Comparison of ENCODE assay signal across 9 cellular contexts in genomic region chr1:87061742-87062156, GRCh38.
A peak's percentile ranks its signal among the peaks of the same experiment; 100 is the strongest.
DNase-seq lines count a peak whose midpoint lies in the region; ATAC-seq and TF ChIP-seq lines count a peak whose summit lies in the region.
"Had no signal": no experiment of that assay in that cellular context is flagged by ENCODE, and none has a peak within 500 bp of the region (broad histone marks: within the 10 kb centered on the region; RNA-seq: fewer than 3 reads in every experiment).

No MANE protein-coding gene starts in this region.

- no peaks in the 10 kb centered on the region for H3K9me3 ChIP-seq in trophoblast cell (ENCODE audit: insufficient read depth, low read depth, low read length)

- no peak overlapping the region for H3K4me2 ChIP-seq in trophoblast cell (ENCODE audit: low read length)

- H3K14ac ChIP-seq in trophoblast cell (ENCODE audit: low read length): no peak overlapping the region

- H3K4me3 ChIP-seq in fibroblast of mammary gland (ENCODE audit: control insufficient read depth, low read depth, low read length): no peak overlapping the region
- H3K4me3 ChIP-seq in trophoblast cell (ENCODE audit: low read depth, low read length): no peak overlapping the region

- no peak overlapping the region for H3K23ac ChIP-seq in trophoblast cell (ENCODE audit: low read length)

- no peak overlapping the region for H4K8ac ChIP-seq in trophoblast cell (ENCODE audit: low read depth, low read length)

- no peak overlapping the region for H3K18ac ChIP-seq in trophoblast cell (ENCODE audit: low read length)

- no peak overlapping the region for H2BK12ac ChIP-seq in trophoblast cell (ENCODE audit: low read length)

- H3K9ac ChIP-seq in trophoblast cell (ENCODE audit: low read length): no peak overlapping the region

- DNase-seq in fibroblast of mammary gland (ENCODE audit: low read depth) (peak; percentile 94), trophoblast cell (no peak), NOMO-1 (lab: John Stamatoyannopoulos, UW; ENCODE audit: unreplicated experiment in 2 of 2) (no peak), NCI-H2081 (lab: John Stamatoyannopoulos, UW) (no peak)
- DNase-seq in stimulated activated CD4-positive, alpha-beta T cell treated with anti-CD3 and anti-CD28 coated beads, Interleukin-2, amount 100 ng/mL, for 24 hours: no peak
- DNase-seq: NCI-H2171 treated with DMSO at 0.1 percent for 48 hours had no signal

- no peaks in the 10 kb centered on the region for H3K4me1 ChIP-seq in trophoblast cell (ENCODE audit: control insufficient read depth in 1 of 2, insufficient read depth in 2 of 2, low read length in 2 of 2)

- H3K27ac ChIP-seq in trophoblast cell (ENCODE audit: low read depth, low read length): no peak overlapping the region

- no peak for TF ChIP-seq CTCF in fibroblast of mammary gland (conservative IDR thresholded peaks at IDR 0.05; ENCODE audit: control insufficient read depth, insufficient read depth, low read depth, low read length)

- H3K36me3 ChIP-seq in trophoblast cell (ENCODE audit: control insufficient read depth in 1 of 2, insufficient read depth in 2 of 2, low read length in 2 of 2): no peaks in the 10 kb centered on the region

- no peak overlapping the region for H3K4ac ChIP-seq in trophoblast cell (ENCODE audit: low read depth, low read length)

- no peak overlapping the region for H2BK5ac ChIP-seq in trophoblast cell (ENCODE audit: low read depth, low read length, poor library complexity)

- H3K79me1 ChIP-seq in trophoblast cell (ENCODE audit: low read length): no peaks in the 10 kb centered on the region

- no peak overlapping the region for H2AK5ac ChIP-seq in trophoblast cell (ENCODE audit: low read length)

- no peak overlapping the region for H2AFZ ChIP-seq in trophoblast cell (ENCODE audit: insufficient read depth, low read length, poor library complexity)

- no peak overlapping the region for H2BK120ac ChIP-seq in trophoblast cell (ENCODE audit: insufficient read depth, low read length, poor library complexity)

- no peaks in the 10 kb centered on the region for H3K27me3 ChIP-seq in trophoblast cell (ENCODE audit: insufficient read depth, low read length)

- no peak overlapping the region for H4K12ac ChIP-seq in trophoblast cell (ENCODE audit: low read depth, low read length)

- no peak overlapping the region for H4K91ac ChIP-seq in trophoblast cell (ENCODE audit: low read depth, low read length)

- no peaks in the 10 kb centered on the region for H3K79me2 ChIP-seq in trophoblast cell (ENCODE audit: control insufficient read depth, insufficient read depth, low read length, poor library complexity)

- ATAC-seq in GM18511 (IDR thresholded peaks at IDR 0.05; ENCODE audit: unreplicated experiment) (peak; percentile 54), GM21786 (IDR thresholded peaks at IDR 0.05; ENCODE audit: unreplicated experiment) (peak; percentile 38), HG03575 (IDR thresholded peaks at IDR 0.05; ENCODE audit: extremely low read depth, insufficient number of reproducible peaks, low FRiP score, unreplicated experiment) (peak; percentile 36)
